ENCODE assay signal across 29 cellular contexts in genomic region chr15:88191806-88192165, GRCh38.
"Had no signal": no experiment of that assay in that cellular context is flagged by ENCODE, and none has a peak within 500 bp of the region (broad histone marks: within the 10 kb centered on the region; RNA-seq: fewer than 3 reads in every experiment).

No MANE protein-coding gene starts in this region.

- H3K36me3 ChIP-seq: brain microvascular endothelial cell, cardiac muscle cell, colonic mucosa, heart left ventricle had no signal

- H3K4me3 Mint-ChIP-seq: activated CD4-positive, alpha-beta memory T cell treated with anti-CD3 and anti-CD28 coated beads, Interleukin-2, amount 10 ng/mL, durations not matched to agents 7 days and 5 days; activated CD4-positive, alpha-beta T cell treated with anti-CD3 and anti-CD28 coated beads for 36 hours; activated CD4-positive, alpha-beta T cell treated with anti-CD3 and anti-CD28 coated beads, Interleukin-2, amount 10 ng/mL, durations not matched to agents 24 days and 14 days; activated naive CD8-positive, alpha-beta T cell; activated T-cell treated with anti-CD3 and anti-CD28 coated beads, Interleukin-2, amount 50 U/mL, for 24 hours; activated T-cell treated with anti-CD3 and anti-CD28 coated beads, Interleukin-2, amount 50 U/mL, for 72 hours had no signal

- H3K4me1 ChIP-seq: colonic mucosa, heart left ventricle had no signal

- H3K4me3 ChIP-seq: cardiac muscle cell, colonic mucosa, heart left ventricle had no signal

- H3K36me3 Mint-ChIP-seq: activated naive CD8-positive, alpha-beta T cell had no signal

- H3K9me3 Mint-ChIP-seq: activated CD4-positive, alpha-beta memory T cell treated with anti-CD3 and anti-CD28 coated beads, Interleukin-2, amount 10 ng/mL, durations not matched to agents 7 days and 5 days; activated CD4-positive, alpha-beta T cell treated with anti-CD3 and anti-CD28 coated beads, Interleukin-2, amount 10 ng/mL, durations not matched to agents 24 days and 14 days; activated T-cell treated with anti-CD3 and anti-CD28 coated beads, Interleukin-2, amount 50 U/mL, for 24 hours had no signal

- H3K9me3 ChIP-seq: colonic mucosa, heart left ventricle had no signal

- H3K4me1 Mint-ChIP-seq: activated CD4-positive, alpha-beta memory T cell treated with anti-CD3 and anti-CD28 coated beads, Interleukin-2, amount 10 ng/mL, durations not matched to agents 7 days and 5 days; activated CD4-positive, alpha-beta T cell treated with anti-CD3 and anti-CD28 coated beads for 36 hours; activated CD4-positive, alpha-beta T cell treated with anti-CD3 and anti-CD28 coated beads, Interleukin-2, amount 10 ng/mL, durations not matched to agents 24 days and 14 days had no signal

- FAIRE-seq: astrocyte, endometrium, endothelial cell of umbilical vein, frontal cortex had no signal

- DNase-seq: activated CD4-positive, alpha-beta memory T cell treated with anti-CD3 and anti-CD28 coated beads, Interleukin-2, amount 10 ng/mL, durations not matched to agents 7 days and 5 days; activated CD4-positive, alpha-beta T cell treated with anti-CD3 and anti-CD28 coated beads for 36 hours; activated CD4-positive, alpha-beta T cell treated with anti-CD3 and anti-CD28 coated beads, Interleukin-2, amount 10 ng/mL, durations not matched to agents 24 days and 14 days; activated CD4-positive, alpha-beta T cell treated with anti-CD3 and anti-CD28 coated beads, Interleukin-2, amount 50 U/mL, for 4 hours; activated CD4-positive, CD25-positive, alpha-beta regulatory T cell; activated CD4-positive, CD25-positive, alpha-beta regulatory T cell treated with anti-CD3 and anti-CD28 coated beads, Interleukin-2, amount 50 U/mL, for 72 hours; activated CD8-positive, alpha-beta memory T cell treated with anti-CD3 and anti-CD28 coated beads, Interleukin-2, amount 50 U/mL, for 48 hours; activated gamma-delta T cell treated with Interleukin-2 at 50 U/mL for 16 hours; activated naive CD4-positive, alpha-beta T cell treated with anti-CD3 and anti-CD28 coated beads, Interleukin-2, amount 50 U/mL, for 16 hours; activated naive CD4-positive, alpha-beta T cell treated with Interleukin-2 at 50 U/mL for 16 hours; activated T-cell treated with anti-CD3 and anti-CD28 coated beads for 4 hours; activated T-cell treated with anti-CD3 and anti-CD28 coated beads, Interleukin-2, amount 50 U/mL, for 24 hours; activated T-cell treated with anti-CD3 and anti-CD28 coated beads, Interleukin-2, amount 50 U/mL, for 72 hours; amniotic stem cell; anterior cingulate cortex; brain microvascular endothelial cell; cerebellar nuclear complex; colonic mucosa; effector CD8-positive, alpha-beta T cell; foreskin fibroblast; heart left ventricle; T-helper 2 cell had no signal

- H3K27me3 Mint-ChIP-seq: activated CD4-positive, alpha-beta T cell treated with anti-CD3 and anti-CD28 coated beads for 36 hours had no signal

- H3K27ac ChIP-seq: brain microvascular endothelial cell, cardiac muscle cell, colonic mucosa, epithelial cell of prostate, heart left ventricle had no signal

- ATAC-seq: activated CD4-positive, alpha-beta T cell treated with anti-CD3 and anti-CD28 coated beads for 36 hours; activated T-cell treated with anti-CD3 and anti-CD28 coated beads, Interleukin-2, amount 50 U/mL, for 72 hours; heart left ventricle had no signal

- H3K27me3 ChIP-seq: brain microvascular endothelial cell, cardiac muscle cell, colonic mucosa, heart left ventricle had no signal

- H3K27ac Mint-ChIP-seq: activated CD4-positive, alpha-beta memory T cell treated with anti-CD3 and anti-CD28 coated beads, Interleukin-2, amount 10 ng/mL, durations not matched to agents 7 days and 5 days; activated CD4-positive, alpha-beta T cell treated with anti-CD3 and anti-CD28 coated beads for 36 hours; activated CD4-positive, alpha-beta T cell treated with anti-CD3 and anti-CD28 coated beads, Interleukin-2, amount 10 ng/mL, durations not matched to agents 24 days and 14 days; activated naive CD8-positive, alpha-beta T cell; activated T-cell treated with anti-CD3 and anti-CD28 coated beads, Interleukin-2, amount 50 U/mL, for 24 hours; activated T-cell treated with anti-CD3 and anti-CD28 coated beads, Interleukin-2, amount 50 U/mL, for 72 hours had no signal
